Comparison of ENCODE assay signal across 1 cellular context in genomic region chr3:50688602-50689001, GRCh38. TPM values are rescaled to one million over a fixed set of nuclear protein-coding genes. Genes with fewer than 3 reads are reported as not detected.
"Had no signal": no experiment of that assay in that cellular context is flagged by ENCODE, and none has a peak within 500 bp of the region (broad histone marks: within the 10 kb centered on the region; RNA-seq: fewer than 3 reads in every experiment).

No MANE protein-coding gene starts in this region.

RNA-seq across cellular contexts. Expression of gene DOCK3, which starts 13.9 kb away (rescaled TPM):
- total RNA-seq: OCI-LY7 had no signal
